In the genomic region with DNA sequence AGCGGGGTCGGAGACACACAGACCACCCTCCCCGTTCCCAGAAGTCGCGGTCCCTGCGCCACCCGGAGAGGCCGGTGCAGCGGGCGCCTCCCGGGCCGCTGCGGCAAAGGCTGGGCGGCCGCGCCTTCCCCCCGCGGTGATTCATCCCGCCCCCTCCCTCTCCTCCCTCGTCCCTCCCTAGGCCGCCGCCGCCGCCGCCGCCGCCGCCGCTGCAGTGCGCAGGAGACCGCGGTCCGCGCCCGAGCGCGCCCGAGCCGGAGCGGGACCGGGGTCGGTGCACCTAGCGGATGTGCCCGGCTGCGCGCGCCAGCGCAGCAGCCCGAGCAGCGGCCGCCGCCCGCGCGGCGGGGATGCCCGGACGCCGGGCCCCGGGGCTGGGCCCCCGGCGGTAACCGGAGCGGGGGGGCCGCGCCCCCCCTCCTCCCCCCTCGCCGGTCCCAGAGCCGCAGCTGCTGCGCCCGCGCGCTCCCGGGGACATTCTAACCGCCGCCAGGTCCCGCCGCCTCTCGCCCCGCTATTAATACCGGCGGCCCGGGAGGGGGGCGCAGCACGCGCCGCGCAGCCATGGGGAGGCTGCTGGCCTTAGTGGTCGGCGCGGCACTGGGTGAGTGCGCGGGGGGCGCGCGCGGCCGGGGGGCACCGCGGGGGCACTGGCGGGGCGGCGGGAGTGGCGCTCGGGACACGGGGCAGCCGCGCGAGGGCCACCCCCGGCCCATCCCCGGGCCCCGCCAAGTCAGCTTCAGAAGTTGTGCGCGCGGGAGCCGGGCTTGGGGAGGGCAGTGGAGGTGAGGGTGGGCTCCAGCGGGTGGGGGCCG, we compare ENCODE assay signal across 8 cellular contexts. TPM values are rescaled to one million over a fixed set of nuclear protein-coding genes. Genes with fewer than 3 reads are reported as not detected.
DNase-seq lines count a peak whose midpoint lies in the region; ATAC-seq, FAIRE-seq and TF ChIP-seq lines count a peak whose summit lies in the region.

A gene (plus strand): TSS at position 214 of the 815 bp plus-strand sequence. CDS start 351 bp downstream, at position 565.

- H3K79me2 ChIP-seq in endothelial cell of umbilical vein (ENCODE audit: control insufficient read depth, insufficient read depth, low read length): no peaks in the 10 kb centered on the region

- no peak within 1 kb of the TSS for H3K27ac ChIP-seq in endothelial cell of umbilical vein (ENCODE audit: insufficient read depth, low read depth, low read length)
- no peak within 1 kb of the TSS for H3K27ac ChIP-seq in mucosa of rectum (ENCODE audit: low read depth in 2 of 2, low read length in 2 of 2)

- TF ChIP-seq CTCF in endothelial cell of umbilical vein (IDR thresholded peaks at IDR 0.05; ENCODE audit: extremely low read depth in 1 of 2, insufficient read depth in 1 of 2, low read depth in 1 of 2, low read length in 2 of 2): no peak

- DNase-seq in GM03348 (ENCODE audit: low spot score): peak; percentile 95
- DNase-seq in NCI-H2171 (lab: John Stamatoyannopoulos, UW): peak; percentile 30
- DNase-seq in activated T-cell treated with anti-CD3 and anti-CD28 coated beads for 1 hour (ENCODE audit: low read depth): peak; percentile 47
- DNase-seq in endothelial cell of umbilical vein (ENCODE audit: low read depth, low spot score): peak; percentile 51
- peak; percentile 81 for DNase-seq in stimulated activated CD8-positive, alpha-beta memory T cell treated with anti-CD3 and anti-CD28 coated beads, Interleukin-4, amount 100 ng/mL, for 48 hours

- H2AFZ ChIP-seq in endothelial cell of umbilical vein (ENCODE audit: low read depth, low read length): peak within 1 kb of the TSS; percentile 81

- ATAC-seq in GM21576 (IDR thresholded peaks at IDR 0.05; ENCODE audit: unreplicated experiment) (no peak), HG03571 (IDR thresholded peaks at IDR 0.05; ENCODE audit: unreplicated experiment) (no peak)

- no peaks in the 10 kb centered on the region for H3K9me3 ChIP-seq in endothelial cell of umbilical vein (replicated peaks; ENCODE audit: control insufficient read depth, insufficient read depth, low read length)
- H3K9me3 ChIP-seq in mucosa of rectum (ENCODE audit: control insufficient read depth in 2 of 2, low read length in 2 of 2): no peaks in the 10 kb centered on the region

- TF ChIP-seq POLR2A in endothelial cell of umbilical vein (IDR thresholded peaks at IDR 0.05; ENCODE audit: low read depth, low read length): no peak

- H3K36me3 ChIP-seq in endothelial cell of umbilical vein (ENCODE audit: control insufficient read depth in 2 of 2, extremely low read depth in 1 of 2, insufficient read depth in 2 of 2, low read length in 2 of 2) (peaks cover 0 to 20% of the 10 kb centered on the region in 2 experiments), mucosa of rectum (ENCODE audit: control insufficient read depth in 2 of 2, insufficient read depth in 2 of 2, low read length in 2 of 2) (peaks cover 9 to 14% of the 10 kb centered on the region in 2 donors)

- no peaks in the 10 kb centered on the region for H3K9me1 ChIP-seq in endothelial cell of umbilical vein (replicated peaks; ENCODE audit: control insufficient read depth, extremely low read depth, insufficient read depth, low read length)

- peak within 1 kb of the TSS; percentile 40 for H3K9ac ChIP-seq in endothelial cell of umbilical vein (replicated peaks; ENCODE audit: extremely low read depth, insufficient read depth, low read length)
- H3K9ac ChIP-seq in mucosa of rectum (ENCODE audit: low read depth in 1 of 2, low read length in 2 of 2): no peak within 1 kb of the TSS

- intact Hi-C loops in endothelial cell of umbilical vein (cut with micrococcal nuclease): loop anchor here (5.0 to 10.0 kb wide), 2 partner anchors 58 to 234 kb away; a partner anchor contains a TSS

- H3K4me1 ChIP-seq in endothelial cell of umbilical vein (ENCODE audit: control insufficient read depth, extremely low read depth, insufficient read depth, low read length) (peaks cover 2% of the 10 kb centered on the region), mucosa of rectum (ENCODE audit: control insufficient read depth in 2 of 2, insufficient read depth in 2 of 2, low read length in 2 of 2) (no peaks in the 10 kb centered on the region)

- H3K4me3 ChIP-seq in endothelial cell of umbilical vein (replicated peaks in 1 of 3; ENCODE audit: insufficient read depth in 1 of 3, low read depth in 1 of 3, low read length in 3 of 3) (peak within 1 kb of the TSS; percentile 42 to 71 (median 47)), mucosa of rectum (ENCODE audit: low read length in 2 of 2) (peak within 1 kb of the TSS; percentile 23 to 30)

- peak within 1 kb of the TSS; percentile 68 for H3K4me2 ChIP-seq in endothelial cell of umbilical vein (ENCODE audit: insufficient read depth, low read length)

- dilution Hi-C loops in endothelial cell of umbilical vein (cut with MboI; ENCODE audit: extremely low pct_ligation_motif_present, low sequenced_read_pairs): no loop called here

- H3K27me3 ChIP-seq in endothelial cell of umbilical vein (ENCODE audit: control insufficient read depth in 2 of 2, insufficient read depth in 2 of 2, low read length in 2 of 2): no peaks in the 10 kb centered on the region
- peaks cover 3 to 10% of the 10 kb centered on the region in 2 donors for H3K27me3 ChIP-seq in mucosa of rectum (ENCODE audit: control insufficient read depth in 2 of 2, insufficient read depth in 2 of 2, low read length in 2 of 2)

- POLR2A ChIA-PET in endothelial cell of umbilical vein (lab: Charles Lee): interaction anchor here (0.7 kb wide), 1 partner anchor 14 kb away, joined by 3 read pairs; no protein-coding TSS in a partner anchor

- CTCF ChIA-PET in endothelial cell of umbilical vein (lab: Charles Lee): interaction anchor here (0.6 to 2.1 kb wide), 5 partner anchors 8 to 25 kb away, joined by 3 to 14 read pairs (median 3); no protein-coding TSS in a partner anchor

- BruUV-seq in endothelial cell of umbilical vein (replicated peaks; lab: Mats Ljungman, UMichigan): no TSS peak

- FAIRE-seq in endothelial cell of umbilical vein (lab: Jason Lieb, UNC): no peak

- no peaks in the 10 kb centered on the region for H4K20me1 ChIP-seq in endothelial cell of umbilical vein (replicated peaks; ENCODE audit: control insufficient read depth, extremely low read depth, insufficient read depth, low read length)

TF ChIP-seq in endothelial cell of umbilical vein, 7 proteins besides CTCF, POLR2A, EP300 and RAD21:
- TF ChIP-seq EZH2 (IDR thresholded peaks at IDR 0.05; ENCODE audit: borderline replicate concordance, low read depth, low read length, severe bottlenecking) (no peak), MYC (IDR thresholded peaks at IDR 0.05; ENCODE audit: low read depth, low read length) (no peak), FOS (IDR thresholded peaks at IDR 0.05; ENCODE audit: borderline replicate concordance, insufficient read depth, low read length) (peak; percentile 53), POLR2AphosphoS5 (IDR thresholded peaks at IDR 0.05; ENCODE audit: insufficient read depth, low read depth, low read length) (peak; percentile 37)
- TF ChIP-seq, protein P1, sequence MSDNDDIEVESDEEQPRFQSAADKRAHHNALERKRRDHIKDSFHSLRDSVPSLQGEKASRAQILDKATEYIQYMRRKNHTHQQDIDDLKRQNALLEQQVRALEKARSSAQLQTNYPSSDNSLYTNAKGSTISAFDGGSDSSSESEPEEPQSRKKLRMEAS (IDR thresholded peaks at IDR 0.05; ENCODE audit: insufficient read depth, insufficient read length): no peak

RNA-seq across cellular contexts. Expression of the gene that starts here (rescaled TPM):
- 14.2 and 15.8 TPM in 2 replicates for total RNA-seq in endothelial cell of umbilical vein
- polyA plus RNA-seq in endothelial cell of umbilical vein: 11.2 and 14.0 TPM in 2 replicates
- polyA plus RNA-seq in endothelial cell of umbilical vein (2011; cell fraction: cytosol; rRNA removed): 9.9 and 12.4 TPM in 2 replicates
- 16.8 and 18.5 TPM in 2 replicates for polyA plus RNA-seq in endothelial cell of umbilical vein (2011; cell fraction: nucleus; rRNA removed)
- polyA plus RNA-seq in endothelial cell of umbilical vein (2012): 11.0 and 13.7 TPM in 2 replicates
- 10.0 and 10.2 TPM in 2 replicates for polyA minus RNA-seq in endothelial cell of umbilical vein
- 0.20 TPM for polyA minus RNA-seq in endothelial cell of umbilical vein (2011; cell fraction: cytosol; rRNA and poly(A)+ RNA removed)
- polyA minus RNA-seq in endothelial cell of umbilical vein (2011; cell fraction: nucleus; rRNA and poly(A)+ RNA removed): 3.1 and 3.5 TPM in 2 replicates

Comparison
In these comparisons a context has a peak if more than half of its experiments do, and no peak if none do; other contexts are left out.
1. DNase-seq: peak in every context shown above with its lines; median percentile 95 in GM03348; 81 in stimulated activated CD8-positive, alpha-beta memory T cell treated with anti-CD3 and anti-CD28 coated beads, Interleukin-4, amount 100 ng/mL, for 48 hours; 51 in endothelial cell of umbilical vein; 47 in activated T-cell treated with anti-CD3 and anti-CD28 coated beads for 1 hour; 30 in NCI-H2171.